Comparison of ENCODE assay signal across 27 cellular contexts in genomic region chr12:76127588-76127987, GRCh38.
"Had no signal": no experiment of that assay in that cellular context is flagged by ENCODE, and none has a peak within 500 bp of the region (broad histone marks: within the 10 kb centered on the region; RNA-seq: fewer than 3 reads in every experiment).

No MANE protein-coding gene starts in this region.

- H3K4me1 Mint-ChIP-seq: endodermal cell had no signal

- H3K27me3 ChIP-seq: colonic mucosa, dorsolateral prefrontal cortex, esophagus muscularis mucosa, esophagus squamous epithelium, foreskin keratinocyte, gastrocnemius medialis, heart left ventricle, heart right ventricle had no signal

- H3K27ac ChIP-seq: colonic mucosa, coronary artery, dorsolateral prefrontal cortex, epithelial cell of prostate, esophagus muscularis mucosa, esophagus squamous epithelium, foreskin keratinocyte, gastrocnemius medialis, heart left ventricle, heart right ventricle had no signal

- H3K4me1 ChIP-seq: colonic mucosa, esophagus squamous epithelium, gastrocnemius medialis had no signal

- H3K27ac Mint-ChIP-seq: dendritic cell treated with granulocyte-macrophage colony-stimulating factor and Interleukin-4, amounts not matched to agents 40 ng/mL and 50 ng/mL, for 4 days; effector memory CD8-positive, alpha-beta T cell; endodermal cell had no signal

- H3K36me3 ChIP-seq: colonic mucosa, esophagus muscularis mucosa, esophagus squamous epithelium, gastrocnemius medialis, heart left ventricle, heart right ventricle had no signal

- H3K4me3 ChIP-seq: colonic mucosa, coronary artery, dorsolateral prefrontal cortex, esophagus muscularis mucosa, esophagus squamous epithelium, gastrocnemius medialis, heart left ventricle, heart right ventricle had no signal

- H3K9me3 ChIP-seq: colonic mucosa, esophagus muscularis mucosa, esophagus squamous epithelium, gastrocnemius medialis, heart left ventricle, heart right ventricle had no signal

- H3K9me3 Mint-ChIP-seq: endodermal cell had no signal

- H3K4me3 Mint-ChIP-seq: dendritic cell treated with granulocyte-macrophage colony-stimulating factor and Interleukin-4, amounts not matched to agents 40 ng/mL and 50 ng/mL, for 4 days; effector memory CD8-positive, alpha-beta T cell; endodermal cell had no signal

- DNase-seq: colonic mucosa; cortex of kidney; dermis blood vessel endothelial cell; dorsolateral prefrontal cortex; effector CD4-positive, alpha-beta T cell; effector CD8-positive, alpha-beta T cell; effector memory CD4-positive, alpha-beta T cell; effector memory CD8-positive, alpha-beta T cell; endodermal cell; erythroblast; esophagus squamous epithelium; foreskin fibroblast; foreskin keratinocyte; foreskin melanocyte; gastrocnemius medialis; glutamatergic neuron; heart left ventricle; heart right ventricle had no signal

- ATAC-seq: effector memory CD8-positive, alpha-beta T cell; esophagus mucosa; foreskin keratinocyte; gastrocnemius medialis; heart left ventricle; heart right ventricle had no signal

- FAIRE-seq: colon, endometrium, endothelial cell of umbilical vein, frontal cortex had no signal
